In genomic region chr3:29978036-29978435, GRCh38 we compare ENCODE assay signal across 17 cellular contexts.
"Had no signal": no experiment of that assay in that cellular context is flagged by ENCODE, and none has a peak within 500 bp of the region (broad histone marks: within the 10 kb centered on the region; RNA-seq: fewer than 3 reads in every experiment).

No MANE protein-coding gene starts in this region.

- H3K27ac ChIP-seq: neural progenitor cell, tibial artery, uterus had no signal

- FAIRE-seq: kidney had no signal

- ATAC-seq: activated CD8-positive, alpha-beta T cell treated with anti-CD3 and anti-CD28 coated beads, Interleukin-2, amount 10 ng/mL, durations not matched to agents 7 days and 5 days; left lobe of liver; right cardiac atrium; stimulated activated naive CD8-positive, alpha-beta T cell treated with anti-CD3 and anti-CD28 coated beads, Interleukin-15, Interleukin-2, amounts not matched to agents 100 U/mL and 50 U/mL, for 24 hours had no signal

- H3K27me3 ChIP-seq: neural progenitor cell, tibial artery, uterus had no signal

- H3K36me3 ChIP-seq: tibial artery, uterus had no signal

- DNase-seq: activated CD4-positive, alpha-beta T cell treated with anti-CD3 and anti-CD28 coated beads, Interleukin-2, amount 10 ng/mL, durations not matched to agents 7 days and 5 days; activated CD8-positive, alpha-beta T cell treated with anti-CD3 and anti-CD28 coated beads, Interleukin-2, amount 10 ng/mL, durations not matched to agents 7 days and 5 days; activated naive CD4-positive, alpha-beta T cell treated with Interleukin-2 at 50 U/mL for 16 hours; activated naive CD8-positive, alpha-beta T cell treated with anti-CD3 and anti-CD28 coated beads, Interleukin-2, amount 10 ng/mL, durations not matched to agents 7 days and 5 days; activated T-cell treated with anti-CD3 and anti-CD28 coated beads, Interleukin-2, amount 50 U/mL, for 24 hours; cerebellar nuclear complex; effector CD4-positive, alpha-beta T cell; kidney; naive B cell; right cardiac atrium; stimulated activated naive CD8-positive, alpha-beta T cell treated with anti-CD3 and anti-CD28 coated beads, Interleukin-15, Interleukin-2, amounts not matched to agents 100 U/mL and 50 U/mL, for 24 hours; substantia nigra; tibial artery; uterus had no signal

- H3K4me3 ChIP-seq: lung, neural progenitor cell, tibial artery, uterus had no signal

- H3K4me1 ChIP-seq: uterus had no signal
